ENCODE assay signal across 12 cellular contexts in genomic region chr2:223969856-223970255, GRCh38. TPM values are rescaled to one million over a fixed set of nuclear protein-coding genes. Genes with fewer than 3 reads are reported as not detected.
A peak's percentile ranks its signal among the peaks of the same experiment; 100 is the strongest.
DNase-seq lines count a peak whose midpoint lies in the region; ATAC-seq and TF ChIP-seq lines count a peak whose summit lies in the region.
"Had no signal": no experiment of that assay in that cellular context is flagged by ENCODE, and none has a peak within 500 bp of the region (broad histone marks: within the 10 kb centered on the region; RNA-seq: fewer than 3 reads in every experiment).

No MANE protein-coding gene starts in this region.

- H3K27ac ChIP-seq in PC-3 (ENCODE audit: low read length) (no peak overlapping the region), foreskin keratinocyte (no peak overlapping the region)
- H3K27ac ChIP-seq: cardiac muscle cell, thoracic aorta had no signal

- H3K9me3 ChIP-seq in PC-3 (ENCODE audit: low read length) (no peaks in the 10 kb centered on the region), mucosa of descending colon (no peaks in the 10 kb centered on the region)
- H3K9me3 ChIP-seq: thoracic aorta had no signal

- 0 out of 2 replicates have a peak, but pooled peaks cover 3% of the 10 kb centered on the region for H3K79me2 ChIP-seq in PC-3 (ENCODE audit: low read length)

- no peaks in the 10 kb centered on the region for H4K20me1 ChIP-seq in PC-3 (ENCODE audit: low read length)

- intact Hi-C loops in PC-3 (cut with micrococcal nuclease) (loop anchor here (1.0 to 10.0 kb wide), 7 partner anchors 19 to 805 kb away; no protein-coding TSS in a partner anchor), posterior vena cava (cut with DNase I) (loop anchor here in 1 of 2 donors (10.0 kb wide), 1 partner anchor 305 kb away; no protein-coding TSS in a partner anchor), mucosa of descending colon (cut with DNase I, micrococcal nuclease) (no loop called here)

- no peak overlapping the region for H3K4me2 ChIP-seq in PC-3 (ENCODE audit: low read length)

- ATAC-seq in GM21529 (IDR thresholded peaks at IDR 0.05; ENCODE audit: unreplicated experiment) (peak; percentile 27), PC-3 (peak; percentile 28; the same call in 1 of the 2 replicates), foreskin keratinocyte (peak; percentile 24), mucosa of descending colon (no peak)

- no TSS peak for BruUV-seq in PC-3 (replicated peaks; lab: Mats Ljungman, UMichigan)

- DNase-seq in ELR (ENCODE audit: low read depth): peak; percentile 61
- no peak for DNase-seq in PC-3
- DNase-seq in foreskin keratinocyte: peak in 1 of 2 donors; percentile 50
- no peak for DNase-seq in stimulated activated CD4-positive, alpha-beta T cell treated with anti-CD3 and anti-CD28 coated beads, Interleukin-4, amount 100 ng/mL, for 4 hours
- no peak for DNase-seq in NCI-H1092 (lab: John Stamatoyannopoulos, UW)
- no peak for DNase-seq in posterior vena cava (ENCODE audit: low spot score)
- no peak for DNase-seq in mucosa of descending colon
- DNase-seq: activated effector memory CD4-positive, alpha-beta T cell treated with anti-CD3 and anti-CD28 coated beads, Interleukin-2, amount 50 U/mL, for 16 hours; NCI-H2081 treated with DMSO at 0.1 percent for 48 hours had no signal

- TF ChIP-seq CTCF in PC-3 (conservative IDR thresholded peaks at IDR 0.05; ENCODE audit: low read depth, low read length): no peak
- no peak for TF ChIP-seq CTCF in foreskin keratinocyte (conservative IDR thresholded peaks at IDR 0.05)
- no peak for TF ChIP-seq CTCF in mucosa of descending colon (IDR thresholded peaks at IDR 0.05)

- H3K4me3 ChIP-seq in PC-3 (ENCODE audit: low read length): no peak overlapping the region
- no peak overlapping the region for H3K4me3 ChIP-seq in mucosa of descending colon
- H3K4me3 ChIP-seq: cardiac muscle cell, thoracic aorta had no signal

- no peaks in the 10 kb centered on the region for H3K9me2 ChIP-seq in PC-3 (replicated peaks; ENCODE audit: low read length)

- H3K4me1 ChIP-seq in PC-3 (ENCODE audit: insufficient read depth, low read length) (peaks cover 15% of the 10 kb centered on the region), foreskin keratinocyte (no peaks in the 10 kb centered on the region), mucosa of descending colon (ENCODE audit: low read depth) (no peaks in the 10 kb centered on the region)

- no peak overlapping the region for H3K9ac ChIP-seq in PC-3 (ENCODE audit: low read length)

- H3F3A ChIP-seq in PC-3 (ENCODE audit: low read length, unreplicated experiment): no peaks in the 10 kb centered on the region

- H3K27me3 ChIP-seq in PC-3 (ENCODE audit: low read length) (no peaks in the 10 kb centered on the region), foreskin keratinocyte (no peaks in the 10 kb centered on the region)
- H3K27me3 ChIP-seq: cardiac muscle cell had no signal

- H2AFZ ChIP-seq in PC-3 (ENCODE audit: low read length): no peak overlapping the region

- POLR2A ChIA-PET in PC-3 (lab: Charles Lee; ENCODE audit: unreplicated experiment): no interaction called here

- CTCF ChIA-PET in PC-3 (lab: Charles Lee): interaction anchor here (0.6 to 2.2 kb wide), 11 partner anchors 9 to 1072 kb away, joined by 3 to 26 read pairs (median 4); no protein-coding TSS in a partner anchor

- H3K36me3 ChIP-seq in PC-3 (ENCODE audit: low read depth, low read length): peaks cover 11% of the 10 kb centered on the region
- H3K36me3 ChIP-seq in mucosa of descending colon (ENCODE audit: low read depth): no peaks in the 10 kb centered on the region

RNA-seq across cellular contexts. Expression of gene MRPL44, which starts 12.6 kb away (rescaled TPM):
- total RNA-seq in PC-3 (2014; rRNA removed): 22.4 and 24.8 TPM in 2 replicates
- total RNA-seq in foreskin keratinocyte: 29.5 and 33.2 TPM in 2 replicates
- polyA plus RNA-seq in foreskin keratinocyte: 25.3 and 31.6 TPM in 2 replicates
- 10 to 100 TPM; 10.4 to 12.2 TPM for total RNA-seq in posterior vena cava
- 10 to 100 TPM; 23.8 to 31.9 (median 27.6) TPM for total RNA-seq in mucosa of descending colon

RNA-seq across cellular contexts. Expression of gene WDFY1, which starts 24.7 kb away (rescaled TPM):
- 44.9 and 47.7 TPM in 2 replicates for total RNA-seq in PC-3 (2014; rRNA removed)
- total RNA-seq in foreskin keratinocyte: 45.5 and 49.3 TPM in 2 replicates
- 11.8 and 12.0 TPM in 2 replicates for polyA plus RNA-seq in foreskin keratinocyte
- total RNA-seq in posterior vena cava: 10 to 100 TPM; 43.3 to 44.1 TPM
- total RNA-seq in mucosa of descending colon: 10 to 100 TPM; 49.0 to 66.7 (median 65.8) TPM
